ENCODE assay signal across 8 cellular contexts in the genomic region with DNA sequence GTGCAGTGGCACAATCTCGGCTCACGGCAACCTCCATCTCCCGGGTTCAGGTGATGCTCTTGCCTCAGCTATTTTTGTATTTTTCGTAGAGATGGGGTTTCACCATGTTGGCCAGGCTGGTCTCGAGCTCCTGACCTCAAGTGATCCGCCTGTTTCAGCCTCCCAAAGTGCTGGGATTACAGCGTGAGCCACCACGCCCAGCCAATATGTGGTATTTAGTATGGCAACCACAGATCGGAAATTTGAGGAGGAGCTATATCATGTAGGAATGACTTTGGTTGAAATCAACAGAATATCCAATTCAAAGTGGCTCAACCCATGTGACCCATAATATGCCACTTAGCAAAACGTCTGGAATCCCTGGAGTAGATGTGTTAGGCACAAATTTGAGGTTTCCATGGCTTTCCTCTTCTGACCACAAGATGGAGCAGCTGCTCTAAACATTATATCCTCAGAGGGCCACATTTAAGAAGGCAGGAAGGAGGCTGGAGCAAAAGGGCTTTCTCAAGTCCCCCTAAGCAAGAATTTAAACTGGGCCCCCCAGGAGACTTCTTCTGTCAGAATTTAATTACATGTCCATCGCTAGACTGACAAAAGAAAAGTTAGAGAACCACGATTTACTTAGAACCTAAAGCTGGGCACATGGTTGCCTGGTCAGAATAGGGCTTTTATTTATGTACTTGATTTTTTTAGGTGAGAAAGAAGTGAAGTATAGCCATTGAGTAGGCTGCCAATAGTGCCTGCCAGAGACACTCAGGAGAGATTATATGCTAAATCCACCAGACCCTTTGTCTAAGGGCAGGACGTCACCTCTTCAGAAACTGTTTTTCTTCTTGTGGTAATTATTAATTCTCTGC. TPM values are rescaled to one million over a fixed set of nuclear protein-coding genes. Genes with fewer than 3 reads are reported as not detected.
A peak's percentile ranks its signal among the peaks of the same experiment; 100 is the strongest.
DNase-seq lines count a peak whose midpoint lies in the region; ATAC-seq and TF ChIP-seq lines count a peak whose summit lies in the region.

No MANE protein-coding gene starts in this region.

- no peaks in the 10 kb centered on the region for H3K9me3 Mint-ChIP-seq in CD8-positive, alpha-beta memory T cell
- H3K9me3 Mint-ChIP-seq in activated B cell treated with CpG ODN at 0.5 μM for 24 hours (no peaks in the 10 kb centered on the region), natural killer cell (no peaks in the 10 kb centered on the region)

- H3K27me3 ChIP-seq in CD8-positive, alpha-beta memory T cell (ENCODE audit: insufficient read depth, low read length, poor library complexity, severe bottlenecking), result no peaks in the 10 kb centered on the region
- no peaks in the 10 kb centered on the region for H3K27me3 ChIP-seq in HCT116 (ENCODE audit: insufficient read depth, low read length)

- H3K36me3 Mint-ChIP-seq in CD8-positive, alpha-beta memory T cell, result no peaks in the 10 kb centered on the region
- H3K36me3 Mint-ChIP-seq in activated B cell treated with CpG ODN at 0.5 μM for 24 hours (ENCODE audit: low read depth) (no peaks in the 10 kb centered on the region), natural killer cell (no peaks in the 10 kb centered on the region)

- no peaks in the 10 kb centered on the region for H3K79me2 ChIP-seq in HCT116 (ENCODE audit: insufficient read depth, low read length)

- no TSS peak for BruUV-seq in HCT116 (replicated peaks; lab: Mats Ljungman, UMichigan)

- TF ChIP-seq CTCF in HCT116 (IDR thresholded peaks at IDR 0.05 in 2 of 3, conservative IDR thresholded peaks at IDR 0.05 in 1 of 3; ENCODE audit: borderline replicate concordance in 1 of 3, insufficient read depth in 1 of 3, low read depth in 2 of 3, low read length in 2 of 3), result peak; percentile 86 to 89 (median 87)
- TF ChIP-seq CTCF in activated B cell treated with CpG ODN at 0.5 μM for 24 hours (IDR thresholded peaks at IDR 0.05), result peak; percentile 86
- TF ChIP-seq CTCF in natural killer cell (IDR thresholded peaks at IDR 0.05), result peak; percentile 84

- H3K4me3 ChIP-seq in CD8-positive, alpha-beta memory T cell (ENCODE audit: low read length), result no peak overlapping the region
- H3K4me3 ChIP-seq in HCT116 (replicated peaks in 1 of 2; ENCODE audit: low read depth in 1 of 2, low read length in 2 of 2), result no peak overlapping the region

- RAD21 ChIA-PET in HCT116 (lab: Charles Lee; ENCODE audit: low non-redundant PET in 1 of 2, low total read pairs in 2 of 2, uncharacterized antibody in 2 of 2, unreplicated experiment in 2 of 2), result interaction anchor here in 1 of 2 experiments (1.3 kb wide), 1 partner anchor 719 kb away, joined by 3 read pairs; no protein-coding TSS in a partner anchor

- no peak overlapping the region for H3K4me2 ChIP-seq in HCT116 (ENCODE audit: low read length)

- no peaks in the 10 kb centered on the region for H3K36me3 ChIP-seq in CD8-positive, alpha-beta memory T cell (ENCODE audit: insufficient read depth, low read length)
- no peaks in the 10 kb centered on the region for H3K36me3 ChIP-seq in HCT116 (ENCODE audit: control insufficient read depth in 1 of 2, insufficient read depth in 2 of 2, low read length in 2 of 2)

- H3K27ac ChIP-seq in CD8-positive, alpha-beta memory T cell (ENCODE audit: low read depth, low read length), result no peak overlapping the region
- no peak overlapping the region for H3K27ac ChIP-seq in HCT116 (ENCODE audit: low read depth, low read length)

- no peaks in the 10 kb centered on the region for H3K4me1 ChIP-seq in CD8-positive, alpha-beta memory T cell (ENCODE audit: insufficient read depth, low read length)
- H3K4me1 ChIP-seq in HCT116 (ENCODE audit: control insufficient read depth in 1 of 2, insufficient read depth in 2 of 2, low read length in 2 of 2), result no peaks in the 10 kb centered on the region; a peak in 1 of 4 replicates

- H3K4me1 Mint-ChIP-seq in CD8-positive, alpha-beta memory T cell, result peaks cover 0 to 2% (median 0%) of the 10 kb centered on the region in 3 donors
- H3K4me1 Mint-ChIP-seq in activated B cell treated with CpG ODN at 0.5 μM for 24 hours (no peaks in the 10 kb centered on the region), natural killer cell (no peaks in the 10 kb centered on the region)

- no peak overlapping the region for H3K9ac ChIP-seq in HCT116 (ENCODE audit: low read length)

- H4K20me1 ChIP-seq in HCT116 (ENCODE audit: insufficient read depth), result no peaks in the 10 kb centered on the region

- POLR2A ChIA-PET in CD8-positive, alpha-beta memory T cell (lab: Charles Lee), result no interaction called here
- POLR2A ChIA-PET in HCT116 (lab: Charles Lee), result no interaction called here
- POLR2A ChIA-PET in activated B cell treated with CpG ODN at 0.5 μM for 24 hours (lab: Charles Lee), result interaction anchor here (0.7 to 2.1 kb wide), 2 partner anchors 376 to 418 kb away, joined by 3 to 7 read pairs; no protein-coding TSS in a partner anchor

- CTCF ChIA-PET in CD8-positive, alpha-beta memory T cell (lab: Charles Lee), result interaction anchor here (0.7 to 3.2 kb wide), 14 partner anchors 11 to 786 kb away, joined by 3 to 104 read pairs (median 4); no protein-coding TSS in a partner anchor
- CTCF ChIA-PET in HCT116 (lab: Charles Lee), result interaction anchor here (0.8 to 3.3 kb wide), 11 partner anchors 9 to 786 kb away, joined by 3 to 38 read pairs (median 4); a partner anchor contains a TSS
- CTCF ChIA-PET in activated B cell treated with CpG ODN at 0.5 μM for 24 hours (lab: Charles Lee), result interaction anchor here (0.6 to 5.3 kb wide), 21 partner anchors 9 to 756 kb away, joined by 3 to 132 read pairs (median 4); a partner anchor contains a TSS

- H3K9me2 ChIP-seq in HCT116 (ENCODE audit: insufficient read depth), result no peaks in the 10 kb centered on the region

- TF ChIP-seq RAD21 in HCT116 (IDR thresholded peaks at IDR 0.05; ENCODE audit: low read depth), result peak; percentile 93

- no peaks in the 10 kb centered on the region for H3K9me3 ChIP-seq in CD8-positive, alpha-beta memory T cell (ENCODE audit: low read length)
- H3K9me3 ChIP-seq in HCT116 (ENCODE audit: control insufficient read depth in 1 of 2, insufficient read depth in 1 of 2, low read depth in 1 of 2, low read length in 2 of 2), result no peaks in the 10 kb centered on the region

- ATAC-seq in HCT116 (peak; percentile 97), activated B cell treated with CpG ODN at 0.5 μM for 24 hours (ENCODE audit: low read depth) (peak; percentile 79), natural killer cell (peak; percentile 74 to 83 (median 79))

- H3K4me3 Mint-ChIP-seq in CD8-positive, alpha-beta memory T cell, result no peak overlapping the region
- H3K4me3 Mint-ChIP-seq in activated B cell treated with CpG ODN at 0.5 μM for 24 hours, result no peak overlapping the region
- no peak overlapping the region for H3K4me3 Mint-ChIP-seq in natural killer cell

- H3K27me3 Mint-ChIP-seq in CD8-positive, alpha-beta memory T cell, result peaks cover 6 to 19% of the 10 kb centered on the region in 2 donors
- H3K27me3 Mint-ChIP-seq in activated B cell treated with CpG ODN at 0.5 μM for 24 hours, result peaks cover 11% of the 10 kb centered on the region
- peaks cover 0 to 4% of the 10 kb centered on the region in 2 donors for H3K27me3 Mint-ChIP-seq in natural killer cell (ENCODE audit: low read depth in 2 of 2)

- H3K27ac Mint-ChIP-seq in CD8-positive, alpha-beta memory T cell, result no peak overlapping the region
- H3K27ac Mint-ChIP-seq in activated B cell treated with CpG ODN at 0.5 μM for 24 hours (no peak overlapping the region), natural killer cell (no peak overlapping the region)

- H2AFZ ChIP-seq in HCT116 (ENCODE audit: low read depth, low read length, poor library complexity, severe bottlenecking), result peak overlapping the region; percentile 99

- TF ChIP-seq POLR2A in HCT116 (IDR thresholded peaks at IDR 0.05; ENCODE audit: borderline replicate concordance, extremely low read depth, insufficient read depth, insufficient read length), result no peak

- intact Hi-C loops in HCT116 (cut with micrococcal nuclease) (loop anchor here (1.0 to 2.0 kb wide), 4 partner anchors 417 to 787 kb away; no protein-coding TSS in a partner anchor), activated B cell treated with CpG ODN at 0.5 μM for 24 hours (cut with micrococcal nuclease) (loop anchor here (1.0 to 5.0 kb wide), 4 partner anchors 417 to 1157 kb away; no protein-coding TSS in a partner anchor), natural killer cell (cut with micrococcal nuclease) (loop anchor here (1.0 to 5.0 kb wide), 4 partner anchors 132 to 786 kb away; no protein-coding TSS in a partner anchor)

- peak in 4 of 5 donors; percentile 20 to 59 (median 46) for DNase-seq in CD8-positive, alpha-beta memory T cell
- peak; percentile 67 for DNase-seq in HCT116 (ENCODE audit: low read depth, low spot score)
- DNase-seq in NCI-H345 (lab: John Stamatoyannopoulos, UW), result peak; percentile 80
- DNase-seq in activated B cell treated with CpG ODN at 0.5 μM for 24 hours, result no peak
- DNase-seq in fibroblast of gingiva (ENCODE audit: low read depth), result peak; percentile 60
- no peak for DNase-seq in natural killer cell
- no peak for DNase-seq in GF-D8 (lab: John Stamatoyannopoulos, UW)
- no peak for DNase-seq in NK-92 treated with Interleukin-12 subunit alpha and Interleukin-12 subunit beta, amount 100 ng/mL, for 24 hours (lab: John Stamatoyannopoulos, UW)

TF ChIP-seq in HCT116, 20 proteins besides CTCF, POLR2A, EP300 and RAD21 (continues in another document):
- TF ChIP-seq CEBPB (IDR thresholded peaks at IDR 0.05; ENCODE audit: low read depth) (no peak), SIN3A (IDR thresholded peaks at IDR 0.05; ENCODE audit: low read depth) (no peak)
- TF ChIP-seq, protein P1, sequence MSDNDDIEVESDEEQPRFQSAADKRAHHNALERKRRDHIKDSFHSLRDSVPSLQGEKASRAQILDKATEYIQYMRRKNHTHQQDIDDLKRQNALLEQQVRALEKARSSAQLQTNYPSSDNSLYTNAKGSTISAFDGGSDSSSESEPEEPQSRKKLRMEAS (IDR thresholded peaks at IDR 0.05), result no peak

RNA-seq across cellular contexts. Expression of a gene that starts 49.6 kb away (rescaled TPM):
- total RNA-seq in CD8-positive, alpha-beta memory T cell, result 10 to 100 TPM; 71.2 to 76.1 TPM
- polyA plus RNA-seq in CD8-positive, alpha-beta memory T cell, result 76.7 TPM
- total RNA-seq in HCT116 (2021; ENCODE audit: unreplicated experiment) (26.5 TPM), activated B cell treated with CpG ODN at 0.5 μM for 24 hours (147 and 156 TPM in 2 replicates), natural killer cell (100 to 1,000 TPM; 101 to 118 (median 115) TPM)
- 9.9 and 10.1 TPM in 2 replicates for polyA plus RNA-seq in HCT116 (2012)

Comparison
In these comparisons a context has a peak if more than half of its experiments do, and no peak if none do; other contexts are left out.
1. DNase-seq: peak in CD8-positive, alpha-beta memory T cell (4 of 5), HCT116 (single experiment), NCI-H345 (single experiment) and fibroblast of gingiva (single experiment); none in activated B cell treated with CpG ODN at 0.5 μM for 24 hours (single experiment), natural killer cell (single experiment), GF-D8 (single experiment) and NK-92 treated with Interleukin-12 subunit alpha and Interleukin-12 subunit beta, amount 100 ng/mL, for 24 hours (single experiment).
2. Peak in every context shown above with its lines, with median percentiles within 50 percentile points of each other: ATAC-seq and CTCF ChIP-seq.